In the genomic region with DNA sequence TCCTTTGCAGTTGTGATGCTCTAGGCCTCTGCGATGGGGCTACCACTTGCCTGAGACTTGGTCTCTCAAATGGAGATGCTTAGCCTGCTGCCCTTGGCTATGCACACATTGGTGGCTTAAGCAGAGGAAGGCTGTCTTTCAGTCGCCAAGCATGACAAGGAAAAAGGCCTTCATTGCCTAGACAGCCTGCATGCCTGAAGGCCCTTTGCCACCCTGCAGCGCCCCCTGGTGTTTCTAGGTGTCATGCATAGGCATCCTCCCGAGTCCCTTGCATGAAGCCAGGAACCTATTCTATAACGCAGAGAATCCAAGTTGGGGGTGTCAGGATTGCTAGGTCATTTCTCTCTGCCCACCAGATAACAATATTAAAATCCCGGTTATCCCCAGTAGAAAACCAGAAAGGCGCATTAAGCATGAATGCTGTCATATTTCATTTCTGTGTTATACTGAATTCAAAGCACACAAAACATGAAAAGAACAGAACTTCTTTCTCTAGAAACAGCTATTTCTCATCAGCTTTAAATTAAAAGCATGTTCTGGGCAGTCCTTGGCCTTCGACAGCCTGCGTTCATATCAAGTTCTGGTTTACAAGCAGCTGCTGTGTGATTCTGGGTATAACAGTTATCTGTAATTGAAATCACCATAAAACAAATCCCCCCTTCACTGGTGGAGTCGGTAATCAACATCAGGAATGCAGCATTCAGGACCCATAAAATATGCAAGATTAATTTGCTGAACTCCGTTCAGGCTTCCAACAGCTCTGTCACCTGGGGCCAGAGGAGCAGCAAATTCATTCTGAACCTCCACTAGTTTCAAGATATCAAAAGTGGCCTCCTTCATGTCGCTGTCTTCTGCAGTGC, we compare ENCODE assay signal across 1 cellular context.
TF ChIP-seq lines count a peak whose summit lies in the region.

No MANE protein-coding gene starts in this region.

TF ChIP-seq in SK-N-SH treated with all-trans-retinoic acid at 6 μM for 48 hours, 23 proteins besides CTCF, POLR2A, EP300 and RAD21 (continued from another document):
- TF ChIP-seq, protein P1, sequence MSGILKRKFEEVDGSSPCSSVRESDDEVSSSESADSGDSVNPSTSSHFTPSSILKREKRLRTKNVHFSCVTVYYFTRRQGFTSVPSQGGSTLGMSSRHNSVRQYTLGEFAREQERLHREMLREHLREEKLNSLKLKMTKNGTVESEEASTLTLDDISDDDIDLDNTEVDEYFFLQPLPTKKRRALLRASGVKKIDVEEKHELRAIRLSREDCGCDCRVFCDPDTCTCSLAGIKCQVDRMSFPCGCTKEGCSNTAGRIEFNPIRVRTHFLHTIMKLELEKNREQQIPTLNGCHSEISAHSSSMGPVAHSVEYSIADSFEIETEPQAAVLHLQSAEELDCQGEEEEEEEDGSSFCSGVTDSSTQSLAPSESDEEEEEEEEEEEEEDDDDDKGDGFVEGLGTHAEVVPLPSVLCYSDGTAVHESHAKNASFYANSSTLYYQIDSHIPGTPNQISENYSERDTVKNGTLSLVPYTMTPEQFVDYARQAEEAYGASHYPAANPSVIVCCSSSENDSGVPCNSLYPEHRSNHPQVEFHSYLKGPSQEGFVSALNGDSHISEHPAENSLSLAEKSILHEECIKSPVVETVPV (CRISPR knock-in tag; IDR thresholded peaks at IDR 0.05): no peak
- TF ChIP-seq POU6F1 (CRISPR knock-in tag; IDR thresholded peaks at IDR 0.05; ENCODE audit: borderline replicate concordance, low read depth) (no peak), RARB (CRISPR knock-in tag; IDR thresholded peaks at IDR 0.05) (no peak), SNAI2 (CRISPR knock-in tag; IDR thresholded peaks at IDR 0.05) (no peak), ZFP30 (CRISPR knock-in tag; IDR thresholded peaks at IDR 0.05) (no peak), TCF4 (CRISPR knock-in tag; IDR thresholded peaks at IDR 0.05; ENCODE audit: borderline replicate concordance) (no peak), ZC3H10 (CRISPR knock-in tag; IDR thresholded peaks at IDR 0.05) (no peak), ARNTL (CRISPR knock-in tag; IDR thresholded peaks at IDR 0.05; ENCODE audit: borderline replicate concordance, low read depth) (no peak), GLIS3 (CRISPR knock-in tag; IDR thresholded peaks at IDR 0.05) (no peak), PPARA (CRISPR knock-in tag; IDR thresholded peaks at IDR 0.05; ENCODE audit: borderline replicate concordance) (no peak), ZFP3 (CRISPR knock-in tag; IDR thresholded peaks at IDR 0.05) (no peak), ZNF70 (CRISPR knock-in tag; IDR thresholded peaks at IDR 0.05) (no peak), TOX (CRISPR knock-in tag; IDR thresholded peaks at IDR 0.05; ENCODE audit: borderline replicate concordance) (no peak), OSR1 (CRISPR knock-in tag; IDR thresholded peaks at IDR 0.05) (no peak), ZNF8 (CRISPR knock-in tag; IDR thresholded peaks at IDR 0.05) (no peak), ESRRG (CRISPR knock-in tag; IDR thresholded peaks at IDR 0.05) (no peak)
